Comparison of ENCODE assay signal across 8 cellular contexts in the genomic region with DNA sequence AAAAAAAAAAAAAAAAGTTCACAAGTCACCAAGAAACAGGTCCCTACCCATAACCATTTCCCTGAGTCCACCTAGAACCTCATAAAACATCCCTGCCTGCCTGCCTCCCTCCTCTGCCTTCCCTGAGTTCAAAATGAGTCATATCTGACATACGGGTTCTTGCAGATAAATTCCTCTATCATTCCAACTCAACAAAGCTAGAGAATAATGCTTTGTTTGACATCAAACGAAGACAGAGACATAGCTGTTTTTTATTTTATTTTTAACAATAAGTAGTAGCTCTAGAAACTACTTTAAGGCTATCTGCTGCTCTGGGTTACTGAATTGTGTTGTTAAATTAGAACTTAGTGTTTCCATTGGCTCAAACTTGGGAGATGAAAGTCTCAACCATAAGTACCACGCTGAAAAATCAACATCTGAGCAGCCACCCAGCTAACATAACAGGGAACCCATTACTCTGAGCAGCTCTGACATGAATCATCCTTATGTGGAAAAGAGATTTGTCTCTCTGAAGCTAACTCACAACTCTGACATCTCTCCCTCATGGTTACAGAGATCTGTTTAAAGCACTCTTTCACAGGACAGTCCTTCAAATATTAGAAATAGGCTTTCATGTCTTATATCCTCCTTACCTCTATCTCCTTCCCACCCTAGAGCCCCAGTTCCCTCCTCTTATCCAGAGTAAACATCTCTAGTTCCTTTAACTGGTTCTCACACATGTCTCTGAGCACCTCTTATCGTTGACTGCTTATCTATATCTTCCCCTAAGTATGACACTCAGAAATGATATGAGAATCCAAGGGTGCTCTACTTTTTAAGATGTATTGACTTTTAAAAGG. TPM values are rescaled to one million over a fixed set of nuclear protein-coding genes. Genes with fewer than 3 reads are reported as not detected.
DNase-seq lines count a peak whose midpoint lies in the region; ATAC-seq and TF ChIP-seq lines count a peak whose summit lies in the region.

No MANE protein-coding gene starts in this region.

- ATAC-seq in heart right ventricle (peak in 5 of 8 donors; percentile 9 to 56 (median 23)), GM21723 (IDR thresholded peaks at IDR 0.05; ENCODE audit: unreplicated experiment) (no peak)

- peaks cover 7 to 67% (median 58%) of the 10 kb centered on the region in 9 donors for H3K4me1 ChIP-seq in heart right ventricle

- WGBS in heart right ventricle, 2 donors: 24 to 32% methylated on average over 4 of the region's 4 CpGs

- H3K27ac ChIP-seq in heart right ventricle: peak overlapping the region in 9 of 10 donors; percentile 6 to 84 (median 70)
- H3K27ac ChIP-seq in temporal lobe (ENCODE audit: low read depth, low read length): peak overlapping the region; percentile 44

- intact Hi-C loops in heart right ventricle (cut with DNase I): no loop called here

- no peak for TF ChIP-seq CTCF in WI38 (IDR thresholded peaks at IDR 0.05; ENCODE audit: low read depth, low read length)
- no peak for TF ChIP-seq CTCF in heart right ventricle (IDR thresholded peaks at IDR 0.05)

- H3K4me3 ChIP-seq in WI38 (ENCODE audit: low read depth, low read length) (peak overlapping the region; percentile 43), heart right ventricle (peak overlapping the region in 1 of 10 donors; percentile 1)

- peak; percentile 32 for DNase-seq in activated CD4-positive, alpha-beta T cell treated with anti-CD3 and anti-CD28 coated beads for 48 hours
- no peak for DNase-seq in activated CD4-positive, alpha-beta T cell treated with anti-CD3 and anti-CD28 coated beads, Interleukin-2, amount 50 U/mL, for 48 hours
- DNase-seq in heart right ventricle (no peak), NCI-H524 (lab: John Stamatoyannopoulos, UW) (no peak), SKM-1 treated with dmso at 0.1 percent for 144 hours (lab: John Stamatoyannopoulos, UW; ENCODE audit: unreplicated experiment) (no peak)

- peaks cover 0 to 39% (median 12%) of the 10 kb centered on the region in 9 donors for H3K36me3 ChIP-seq in heart right ventricle

- no peaks in the 10 kb centered on the region for H3K27me3 ChIP-seq in heart right ventricle

- peaks cover 0 to 7% (median 0%) of the 10 kb centered on the region in 11 donors for H3K9me3 ChIP-seq in heart right ventricle

RNA-seq across cellular contexts. Expression of gene TMEM245, which starts 12.1 kb away (rescaled TPM):
- total RNA-seq in heart right ventricle: 100 to 1,000 TPM in 5 of 10 donors, 10 to 100 TPM in 5; 84.2 to 152 (median 99.9) TPM
- polyA plus RNA-seq in heart right ventricle: 10 to 100 TPM; 17.0 to 23.5 TPM
- total RNA-seq in temporal lobe: 70.3 TPM

RNA-seq across cellular contexts. Expression of gene FRRS1L, which starts 59.4 kb away (rescaled TPM):
- total RNA-seq in heart right ventricle: 1 to 10 TPM in 7 of 10 donors, under 1 TPM in 3; 0.61 to 3.0 (median 1.4) TPM
- polyA plus RNA-seq in heart right ventricle: under 1 TPM in 1 of 2 donors, not detected in 1; 0.07 TPM
- 65.9 TPM for total RNA-seq in temporal lobe

Comparison
In these comparisons a context has a peak if more than half of its experiments do, and no peak if none do; other contexts are left out.
1. RNA of gene FRRS1L, which starts 59.4 kb away (total RNA-seq): 65.9 TPM in temporal lobe (single experiment); 0.61 to 3.0 TPM in heart right ventricle; every median in the first group is over 10 times any median in the second.